In genomic region chr10:87342704-87343258, GRCh38 we compare ENCODE assay signal across 8 cellular contexts. TPM values are rescaled to one million over a fixed set of nuclear protein-coding genes. Genes with fewer than 3 reads are reported as not detected.
DNase-seq lines count a peak whose midpoint lies in the region; ATAC-seq, FAIRE-seq and TF ChIP-seq lines count a peak whose summit lies in the region.
"Not testable (repeated sequence)": the region's sequence is repeated elsewhere in the genome, so short reads cannot be mapped to it uniquely, and the experiment has no call there.

No MANE protein-coding gene starts in this region.

- not testable (repeated sequence) for H2AFZ ChIP-seq in OCI-LY7 (ENCODE audit: low read length)

- peak overlapping the region; percentile 69 for H3K27ac ChIP-seq in OCI-LY7 (ENCODE audit: low read depth, low read length, poor library complexity, severe bottlenecking)

- H4K20me1 ChIP-seq in OCI-LY7 (ENCODE audit: insufficient read depth, low read length): not testable (repeated sequence)

- CTCF ChIA-PET in OCI-LY7 (lab: Charles Lee; ENCODE audit: unreplicated experiment): not testable (repeated sequence)

- H3K36me3 ChIP-seq in OCI-LY7 (ENCODE audit: insufficient read depth, low read length); mucosa of descending colon (ENCODE audit: low read depth): not testable (repeated sequence)

- not testable (repeated sequence) for FAIRE-seq in D721Med (lab: Jason Lieb, UNC)

- POLR2A ChIA-PET in OCI-LY7 (lab: Charles Lee): interaction anchor here (0.7 kb wide), 1 partner anchor 625 kb away, joined by 3 read pairs; no protein-coding TSS in a partner anchor

- BruUV-seq in OCI-LY7 (replicated peaks; lab: Mats Ljungman, UMichigan): TSS peak; percentile 63

- intact Hi-C loops in OCI-LY7 (cut with micrococcal nuclease; ENCODE audit: unreplicated experiment); mucosa of descending colon (cut with DNase I, micrococcal nuclease): not testable (repeated sequence)

- TF ChIP-seq CTCF in D721Med (IDR thresholded peaks at IDR 0.05; ENCODE audit: insufficient read depth, missing control alignments): peak; percentile 9
- peak; percentile 30; the same call in 1 of the 2 replicates for TF ChIP-seq CTCF in OCI-LY7 (conservative IDR thresholded peaks at IDR 0.05; ENCODE audit: low read length)
- TF ChIP-seq CTCF in epithelial cell of esophagus (IDR thresholded peaks at IDR 0.05; ENCODE audit: insufficient read depth, low read depth, low read length, missing control alignments): peak; percentile 9
- peak; percentile 21 for TF ChIP-seq CTCF in mucosa of descending colon (IDR thresholded peaks at IDR 0.05)

- not testable (repeated sequence) for H3K9me3 ChIP-seq in OCI-LY7 (ENCODE audit: low read length); mucosa of descending colon

- not testable (repeated sequence) for H3K9me2 ChIP-seq in OCI-LY7 (ENCODE audit: insufficient read depth, low read length)

- H3K4me2 ChIP-seq in OCI-LY7 (ENCODE audit: low read length): not testable (repeated sequence)

- H3K79me2 ChIP-seq in OCI-LY7 (ENCODE audit: insufficient read depth, low read depth, low read length): peaks cover 28% of the 10 kb centered on the region

- H3K4me3 ChIP-seq in OCI-LY7 (ENCODE audit: low read depth, low read length, poor library complexity, severe bottlenecking) (peak overlapping the region; percentile 74), epithelial cell of esophagus (ENCODE audit: low read length) (peak overlapping the region; percentile 36), mucosa of descending colon (peak overlapping the region; percentile 22)

- not testable (repeated sequence) for H3K4me1 ChIP-seq in OCI-LY7 (ENCODE audit: insufficient read depth, low read length, poor library complexity, severe bottlenecking); mucosa of descending colon (ENCODE audit: low read depth)

- not testable (repeated sequence) for DNase-seq in D721Med (ENCODE audit: insufficient read length, low spot score)
- peak; percentile 76 for DNase-seq in HT1080 (ENCODE audit: low read depth)
- DNase-seq in OCI-LY7 (ENCODE audit: low spot score): peak; percentile 87
- peak; percentile 75 for DNase-seq in activated T-cell treated with anti-CD3 and anti-CD28 coated beads for 1 hour (ENCODE audit: low read depth)
- DNase-seq in epithelial cell of esophagus (ENCODE audit: low read depth): peak; percentile 73
- DNase-seq in mucosa of descending colon: peak; percentile 87 to 88 (median 88)
- DNase-seq in stimulated activated CD8-positive, alpha-beta memory T cell treated with anti-CD3 and anti-CD28 coated beads, Interleukin-15, amount 100 ng/mL, for 4 hours (ENCODE audit: low read depth in 2 of 2): peak; percentile 72 to 74

- peak; percentile 73 for ATAC-seq in GM21447 (IDR thresholded peaks at IDR 0.05; ENCODE audit: unreplicated experiment)
- ATAC-seq in mucosa of descending colon: peak; percentile 86

RNA-seq across cellular contexts. Expression of gene NUTM2D, which starts 14.8 kb away (rescaled TPM):
- total RNA-seq in HT1080 (2014; rRNA removed; shearing (Covaris generic)): 1.1 and 1.6 TPM in 2 replicates
- 1.4 and 1.5 TPM in 2 replicates for polyA plus RNA-seq in HT1080 (2015; cell fraction: cytosol; rRNA removed)
- 3.8 and 4.4 TPM in 2 replicates for polyA plus RNA-seq in HT1080 (2015; cell fraction: nucleus; rRNA removed)
- total RNA-seq in OCI-LY7 (2014; rRNA removed; shearing (Covaris generic)): 1.2 TPM in 2 replicates
- total RNA-seq in OCI-LY7 (2022): 1.3 and 2.5 TPM in 2 replicates
- 1 to 10 TPM; 7.0 to 7.2 (median 7.1) TPM for total RNA-seq in mucosa of descending colon

Comparison
In these comparisons a context has a peak if more than half of its experiments do, and no peak if none do; other contexts are left out.
1. H3K4me3 ChIP-seq: peak in every context shown above with its lines; median percentile 74 in OCI-LY7; 36 in epithelial cell of esophagus; 22 in mucosa of descending colon.